ENCODE assay signal across 9 cellular contexts in the genomic region with DNA sequence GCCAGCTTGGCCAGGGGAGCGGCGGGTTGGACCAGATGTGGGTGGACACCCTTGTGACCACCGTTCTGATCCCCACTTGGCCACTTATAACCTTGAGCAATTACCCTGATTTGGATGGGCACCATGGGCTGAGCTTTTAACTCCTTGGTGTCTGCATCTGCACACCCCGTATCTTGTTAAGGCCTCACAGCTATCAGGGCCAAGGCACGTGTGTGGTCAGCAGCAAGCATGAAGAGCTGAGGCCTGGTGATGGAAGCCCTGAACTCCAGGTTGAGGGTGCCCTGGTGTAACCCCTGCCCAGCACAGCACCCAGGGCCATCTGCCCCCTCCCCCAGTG.
DNase-seq lines count a peak whose midpoint lies in the region; ATAC-seq, FAIRE-seq and TF ChIP-seq lines count a peak whose summit lies in the region.
"Had no signal": no experiment of that assay in that cellular context is flagged by ENCODE, and none has a peak within 500 bp of the region (broad histone marks: within the 10 kb centered on the region; RNA-seq: fewer than 3 reads in every experiment).

No MANE protein-coding gene starts in this region.

- peak overlapping the region; percentile 37 for H3K27ac ChIP-seq in 22Rv1
- peak overlapping the region; percentile 87 for H3K27ac ChIP-seq in SJCRH30
- H3K27ac ChIP-seq in left ventricle myocardium inferior (replicated peaks): peak overlapping the region; percentile 99
- H3K27ac ChIP-seq in pancreas: peak overlapping the region; percentile 62 to 73 (median 66)

- 38 to 48% methylated on average over 5 of the region's 5 CpGs for WGBS in pancreas, 2 donors

- ATAC-seq in pancreas (peak in 1 of 4 donors; percentile 5), omental fat pad (ENCODE audit: low FRiP score) (no peak)

- intact Hi-C loops in left ventricle myocardium inferior (cut with micrococcal nuclease) (no loop called here), pancreas (cut with DNase I) (no loop called here)

- H3K4me3 ChIP-seq in SJCRH30 (no peak overlapping the region), left ventricle myocardium inferior (no peak overlapping the region), pancreas (no peak overlapping the region)

- FAIRE-seq in pancreas (lab: Jason Lieb, UNC) (no peak), D721Med (lab: Jason Lieb, UNC) (no peak)

- TF ChIP-seq CTCF in 22Rv1 (IDR thresholded peaks at IDR 0.05) (no peak), left ventricle myocardium inferior (IDR thresholded peaks at IDR 0.05; ENCODE audit: borderline replicate concordance) (no peak), pancreas (IDR thresholded peaks at IDR 0.05) (no peak), omental fat pad (IDR thresholded peaks at IDR 0.05) (no peak), D721Med (IDR thresholded peaks at IDR 0.05; ENCODE audit: insufficient read depth, missing control alignments) (no peak)

- no peaks in the 10 kb centered on the region for H3K36me3 ChIP-seq in SJCRH30
- peaks cover 10% of the 10 kb centered on the region for H3K36me3 ChIP-seq in left ventricle myocardium inferior
- H3K36me3 ChIP-seq in pancreas: no peaks in the 10 kb centered on the region

- DNase-seq in SJCRH30 (no peak), left ventricle myocardium inferior (no peak), pancreas (no peak), omental fat pad (ENCODE audit: low spot score) (no peak), epidermal melanocyte (ENCODE audit: insufficient read length, low spot score) (no peak), D721Med (ENCODE audit: insufficient read length, low spot score) (no peak)
- DNase-seq in stimulated activated CD4-positive, alpha-beta T cell treated with anti-CD3 and anti-CD28 coated beads, Interleukin-4, amount 100 ng/mL, for 1 hour: no peak
- DNase-seq: T-helper 9 cell had no signal

- H3K4me1 ChIP-seq in SJCRH30 (peaks cover 50% of the 10 kb centered on the region), left ventricle myocardium inferior (peaks cover 100% of the 10 kb centered on the region), pancreas (peaks cover 0 to 19% (median 11%) of the 10 kb centered on the region in 3 donors)

- H3K9me3 ChIP-seq in SJCRH30 (replicated peaks): no peaks in the 10 kb centered on the region
- H3K9me3 ChIP-seq in left ventricle myocardium inferior (replicated peaks): no peaks in the 10 kb centered on the region
- H3K9me3 ChIP-seq in pancreas: no peaks in the 10 kb centered on the region

- H3K27me3 ChIP-seq in SJCRH30: no peaks in the 10 kb centered on the region
- H3K27me3 ChIP-seq in left ventricle myocardium inferior (ENCODE audit: low read depth): no peaks in the 10 kb centered on the region
- no peaks in the 10 kb centered on the region for H3K27me3 ChIP-seq in pancreas

Comparison
In these comparisons a context has a peak if more than half of its experiments do, and no peak if none do; other contexts are left out.
1. H3K27ac ChIP-seq: peak in every context shown above with its lines; median percentile 99 in left ventricle myocardium inferior; 87 in SJCRH30; 66 in pancreas; 37 in 22Rv1.